ENCODE assay signal across 18 cellular contexts in genomic region chr10:68080853-68081431, GRCh38. TPM values are rescaled to one million over a fixed set of nuclear protein-coding genes. Genes with fewer than 3 reads are reported as not detected.
"Had no signal": no experiment of that assay in that cellular context is flagged by ENCODE, and none has a peak within 500 bp of the region (broad histone marks: within the 10 kb centered on the region; RNA-seq: fewer than 3 reads in every experiment).

No MANE protein-coding gene starts in this region.

- H3K27ac ChIP-seq: brain microvascular endothelial cell, psoas muscle, transverse colon had no signal

- H3K4me1 ChIP-seq: transverse colon had no signal

- H3K36me3 ChIP-seq: brain microvascular endothelial cell, transverse colon had no signal

- DNase-seq: activated CD4-positive, alpha-beta T cell treated with anti-CD3 and anti-CD28 coated beads for 48 hours; activated effector memory CD4-positive, alpha-beta T cell treated with Interleukin-2 at 50 U/mL for 16 hours; activated T-cell treated with anti-CD3 and anti-CD28 coated beads, Interleukin-2, amount 50 U/mL, for 1 hour; amygdala; brain microvascular endothelial cell; cerebellar nuclear complex; foreskin fibroblast; glutamatergic neuron; immature natural killer cell; left colon; psoas muscle; stimulated activated CD4-positive, alpha-beta T cell treated with anti-CD3 and anti-CD28 coated beads, Interleukin-12 subunit alpha, Interleukin-12 subunit beta, amount 100 ng/mL, for 4 hours; stimulated activated naive CD4-positive, alpha-beta T cell; substantia nigra; transverse colon had no signal

- H3K27me3 ChIP-seq: brain microvascular endothelial cell, transverse colon had no signal

- ATAC-seq: left colon, psoas muscle, sciatic nerve had no signal

- H3K4me3 ChIP-seq: psoas muscle, transverse colon had no signal

- H3K9me3 ChIP-seq: psoas muscle, transverse colon had no signal

RNA-seq across cellular contexts. Expression of gene MYPN, which starts 28.3 kb away (rescaled TPM):
- total RNA-seq: omental fat pad, WTC11 had no signal
- polyA plus RNA-seq: immature natural killer cell had no signal
